ENCODE assay signal across 17 cellular contexts in the genomic region with DNA sequence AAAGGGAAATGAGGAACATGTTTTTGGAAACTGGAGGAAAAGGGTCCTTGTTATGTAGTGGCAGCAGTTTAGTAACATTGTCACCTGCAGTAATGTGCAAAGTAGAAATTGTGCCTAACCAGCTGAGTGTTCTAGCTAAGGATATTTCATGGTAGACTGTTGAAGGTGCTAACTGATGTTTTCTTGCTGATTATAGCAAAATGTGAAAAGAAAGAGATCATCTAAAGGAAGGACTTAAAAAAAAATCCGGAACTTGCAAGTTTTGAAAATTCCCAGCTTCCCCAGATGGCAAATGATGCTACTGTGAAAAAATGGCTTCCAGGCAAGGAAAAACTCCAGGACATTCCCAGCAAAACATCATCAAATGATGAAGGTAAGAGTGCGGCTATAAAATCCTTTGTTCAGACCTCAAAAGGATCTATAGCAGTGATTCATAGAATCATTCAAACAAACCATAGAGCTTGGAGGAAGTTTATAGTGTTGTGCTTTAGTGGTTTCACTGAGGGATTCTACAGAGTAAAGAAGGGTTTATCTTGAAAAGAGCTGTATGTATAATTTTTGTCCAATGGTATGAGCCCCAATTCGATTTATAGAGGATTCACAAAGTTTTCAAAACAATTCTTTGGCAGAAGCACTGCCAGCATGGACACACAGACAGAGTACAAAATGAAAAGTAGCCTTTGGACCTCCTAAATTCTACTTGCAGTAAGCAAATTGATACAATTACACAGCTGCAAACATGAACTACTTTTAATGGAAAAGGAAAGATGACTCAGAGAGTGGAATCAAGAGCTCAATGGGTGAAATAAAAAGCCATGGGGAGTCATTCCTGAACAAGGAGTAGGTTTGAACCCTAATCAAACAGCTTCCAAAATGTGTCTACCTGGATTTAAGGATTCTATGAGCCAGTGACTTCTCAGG.
"Had no signal": no experiment of that assay in that cellular context is flagged by ENCODE, and none has a peak within 500 bp of the region (broad histone marks: within the 10 kb centered on the region; RNA-seq: fewer than 3 reads in every experiment).

No MANE protein-coding gene starts in this region.

- H3K36me3 ChIP-seq: cardiac muscle cell, left ventricle myocardium inferior, tibial nerve had no signal

- H3K27ac ChIP-seq: cardiac muscle cell, left ventricle myocardium inferior, tibial nerve had no signal

- H3K9me3 ChIP-seq: left ventricle myocardium inferior, tibial nerve had no signal

- FAIRE-seq: TTC549, urothelium cell line had no signal

- DNase-seq: activated B cell treated with CpG ODN at 0.5 μM for 24 hours; activated CD4-positive, alpha-beta memory T cell treated with anti-CD3 and anti-CD28 coated beads, Interleukin-2, amount 10 ng/mL, durations not matched to agents 7 days and 5 days; activated CD4-positive, alpha-beta T cell treated with anti-CD3 and anti-CD28 coated beads for 4 hours; activated CD8-positive, alpha-beta memory T cell treated with anti-CD3 and anti-CD28 coated beads, Interleukin-2, amount 10 ng/mL, durations not matched to agents 7 days and 5 days; effector memory CD8-positive, alpha-beta T cell; hippocampal formation; left ventricle myocardium inferior; mesenchymal stem cell; stimulated activated CD4-positive, alpha-beta T cell treated with anti-CD3 and anti-CD28 coated beads, Interleukin-12 subunit alpha, Interleukin-12 subunit beta, amount 100 ng/mL, for 4 hours; stimulated activated CD4-positive, alpha-beta T cell treated with anti-CD3 and anti-CD28 coated beads, Interleukin-1b, Interleukin-23, amount 100 ng/mL, for 48 hours; stimulated activated naive CD8-positive, alpha-beta T cell treated with anti-CD3 and anti-CD28 coated beads, Interleukin-15, Interleukin-2, amounts not matched to agents 100 U/mL and 50 U/mL, for 24 hours; substantia nigra had no signal

- ATAC-seq: activated CD8-positive, alpha-beta memory T cell treated with anti-CD3 and anti-CD28 coated beads, Interleukin-2, amount 10 ng/mL, durations not matched to agents 7 days and 5 days; effector memory CD8-positive, alpha-beta T cell; natural killer cell treated with Interleukin-12 subunit alpha and Interleukin-12 subunit beta and Interleukin-15 and Interleukin-18, amount 100 ng/mL, for 72 hours; stimulated activated naive CD8-positive, alpha-beta T cell treated with anti-CD3 and anti-CD28 coated beads, Interleukin-15, Interleukin-2, amounts not matched to agents 100 U/mL and 50 U/mL, for 24 hours had no signal

- H3K4me3 ChIP-seq: cardiac muscle cell, left ventricle myocardium inferior, tibial nerve had no signal
